In genomic region chr6:33288141-33288941, GRCh38 we compare ENCODE assay signal across 8 cellular contexts. TPM values are rescaled to one million over a fixed set of nuclear protein-coding genes. Genes with fewer than 3 reads are reported as not detected.
DNase-seq lines count a peak whose midpoint lies in the region; ATAC-seq, FAIRE-seq and TF ChIP-seq lines count a peak whose summit lies in the region.

No MANE protein-coding gene starts in this region.

- peak overlapping the region; percentile 86 for H2AFZ ChIP-seq in astrocyte (ENCODE audit: low read depth, low read length)

- H3K27ac Mint-ChIP-seq in activated naive CD4-positive, alpha-beta T cell treated with anti-CD3 and anti-CD28 coated beads, Interleukin-2, amount 10 ng/mL, durations not matched to agents 7 days and 5 days = peak overlapping the region; percentile 5
- H3K27ac Mint-ChIP-seq in astrocyte (ENCODE audit: unreplicated experiment) = peak overlapping the region; percentile 43

- H4K20me1 ChIP-seq in astrocyte (ENCODE audit: insufficient read depth, low read length) = peaks cover 16% of the 10 kb centered on the region

- no peaks in the 10 kb centered on the region for H3K9me3 Mint-ChIP-seq in activated naive CD4-positive, alpha-beta T cell treated with anti-CD3 and anti-CD28 coated beads, Interleukin-2, amount 10 ng/mL, durations not matched to agents 7 days and 5 days
- peaks cover 2% of the 10 kb centered on the region for H3K9me3 Mint-ChIP-seq in astrocyte (ENCODE audit: unreplicated experiment)

- DNase-seq in activated naive CD4-positive, alpha-beta T cell treated with anti-CD3 and anti-CD28 coated beads, Interleukin-2, amount 10 ng/mL, durations not matched to agents 7 days and 5 days = no peak
- DNase-seq in activated naive CD4-positive, alpha-beta T cell treated with anti-CD3 and anti-CD28 coated beads, Interleukin-2, amount 50 U/mL, for 16 hours = no peak
- DNase-seq in astrocyte (ENCODE audit: low read depth) (no peak), lower lobe of right lung (peak; percentile 47), GM13976 (ENCODE audit: low spot score) (no peak), NCI-H2171 treated with DMSO at 0.1 percent for 48 hours (lab: John Stamatoyannopoulos, UW) (no peak)

- no peak for FAIRE-seq in astrocyte (lab: Jason Lieb, UNC)

- in situ Hi-C loops in GM13976 (cut with MboI; ENCODE audit: low sequenced_read_pairs, unreplicated experiment) = no loop called here

- H3K4me3 ChIP-seq in astrocyte (ENCODE audit: insufficient read depth, low read depth, low read length) (peak overlapping the region; percentile 96), lower lobe of right lung (peak overlapping the region; percentile 76), urinary bladder (ENCODE audit: low read depth, low read length) (peak overlapping the region; percentile 77)

- WGBS in urinary bladder = 11% methylated on average over 23 of the region's 23 CpGs

- ATAC-seq in lower lobe of right lung (peak in 1 of 2 donors; percentile 1), GM21786 (IDR thresholded peaks at IDR 0.05; ENCODE audit: unreplicated experiment) (no peak)

- no peaks in the 10 kb centered on the region for H3K27me3 Mint-ChIP-seq in activated naive CD4-positive, alpha-beta T cell treated with anti-CD3 and anti-CD28 coated beads, Interleukin-2, amount 10 ng/mL, durations not matched to agents 7 days and 5 days
- no peaks in the 10 kb centered on the region for H3K27me3 Mint-ChIP-seq in astrocyte (ENCODE audit: low read depth, unreplicated experiment)

- CTCF ChIA-PET in activated naive CD4-positive, alpha-beta T cell treated with anti-CD3 and anti-CD28 coated beads, Interleukin-2, amount 10 ng/mL, durations not matched to agents 7 days and 5 days (lab: Charles Lee) = interaction anchor here (1.3 to 2.2 kb wide), 3 partner anchors 10 to 40 kb away, joined by 3 to 7 read pairs (median 4); no protein-coding TSS in a partner anchor

- peaks cover 14% of the 10 kb centered on the region for H3K4me1 ChIP-seq in astrocyte (ENCODE audit: insufficient read depth, low read length)
- H3K4me1 ChIP-seq in lower lobe of right lung = peaks cover 25% of the 10 kb centered on the region
- no peaks in the 10 kb centered on the region for H3K4me1 ChIP-seq in urinary bladder (ENCODE audit: insufficient read depth)

- peak overlapping the region; percentile 88 for H3K4me3 Mint-ChIP-seq in activated naive CD4-positive, alpha-beta T cell treated with anti-CD3 and anti-CD28 coated beads, Interleukin-2, amount 10 ng/mL, durations not matched to agents 7 days and 5 days
- peak overlapping the region; percentile 99 for H3K4me3 Mint-ChIP-seq in astrocyte (ENCODE audit: unreplicated experiment)

- H3K4me1 Mint-ChIP-seq in activated naive CD4-positive, alpha-beta T cell treated with anti-CD3 and anti-CD28 coated beads, Interleukin-2, amount 10 ng/mL, durations not matched to agents 7 days and 5 days = peaks cover 43% of the 10 kb centered on the region
- peaks cover 22% of the 10 kb centered on the region for H3K4me1 Mint-ChIP-seq in astrocyte (ENCODE audit: low read depth, unreplicated experiment)

- H3K79me2 ChIP-seq in astrocyte (ENCODE audit: insufficient read depth, low read length) = peaks cover 66% of the 10 kb centered on the region

- no peaks in the 10 kb centered on the region for H3K9me3 ChIP-seq in astrocyte (ENCODE audit: insufficient read depth, low read depth, low read length)
- H3K9me3 ChIP-seq in lower lobe of right lung = no peaks in the 10 kb centered on the region

- intact Hi-C loops in lower lobe of right lung (cut with DNase I) = no loop called here

- peak overlapping the region; percentile 90 for H3K9ac ChIP-seq in astrocyte (ENCODE audit: low read length)

- H3K36me3 ChIP-seq in astrocyte (ENCODE audit: insufficient read depth, low read length) (peaks cover 33% of the 10 kb centered on the region), lower lobe of right lung (peaks cover 74% of the 10 kb centered on the region), urinary bladder (ENCODE audit: insufficient read depth) (peaks cover 5% of the 10 kb centered on the region)

- H3K27ac ChIP-seq in astrocyte (ENCODE audit: low read depth, low read length) = peak overlapping the region; percentile 55
- H3K27ac ChIP-seq in lower lobe of right lung = peak overlapping the region; percentile 75
- H3K27ac ChIP-seq in urinary bladder (ENCODE audit: low read depth) = peak overlapping the region; percentile 14

- peak overlapping the region; percentile 90 for H3K4me2 ChIP-seq in astrocyte (ENCODE audit: low read length)

- TF ChIP-seq CTCF in astrocyte (IDR thresholded peaks at IDR 0.05; ENCODE audit: insufficient read depth, low read depth, low read length) (no peak), lower lobe of right lung (IDR thresholded peaks at IDR 0.05) (no peak), GM13976 (IDR thresholded peaks at IDR 0.05; ENCODE audit: borderline replicate concordance, control extremely low read depth, extremely low read depth, insufficient read depth, missing control alignments) (no peak)

- H3K36me3 Mint-ChIP-seq in activated naive CD4-positive, alpha-beta T cell treated with anti-CD3 and anti-CD28 coated beads, Interleukin-2, amount 10 ng/mL, durations not matched to agents 7 days and 5 days = peaks cover 39% of the 10 kb centered on the region
- H3K36me3 Mint-ChIP-seq in astrocyte (ENCODE audit: low read depth, unreplicated experiment) = peaks cover 7% of the 10 kb centered on the region

- no peaks in the 10 kb centered on the region for H3K27me3 ChIP-seq in astrocyte (ENCODE audit: insufficient read depth, low read length)
- no peaks in the 10 kb centered on the region for H3K27me3 ChIP-seq in lower lobe of right lung (ENCODE audit: low read depth)

RNA-seq across cellular contexts. Expression of gene WDR46, which starts 0.7 kb away (rescaled TPM):
- total RNA-seq in astrocyte (59.7 and 63.7 TPM in 2 replicates), lower lobe of right lung (34.4 TPM), urinary bladder (29.7 TPM)
- polyA plus RNA-seq in urinary bladder = 40.2 TPM

RNA-seq across cellular contexts. Expression of gene PFDN6, which starts 1.1 kb away (rescaled TPM):
- total RNA-seq in astrocyte (54.8 and 56.7 TPM in 2 replicates), lower lobe of right lung (32.9 TPM), urinary bladder (24.3 TPM)
- 104 TPM for polyA plus RNA-seq in urinary bladder

RNA-seq across cellular contexts. Expression of gene RGL2, which starts 10.4 kb away (rescaled TPM):
- total RNA-seq in astrocyte = 36.5 and 38.9 TPM in 2 replicates
- total RNA-seq in lower lobe of right lung = 117 TPM
- 44.0 TPM for total RNA-seq in urinary bladder
- polyA plus RNA-seq in urinary bladder = 77.5 TPM

RNA-seq across cellular contexts. Expression of gene B3GALT4, which starts 11.4 kb away (rescaled TPM):
- total RNA-seq in astrocyte (1.5 and 1.8 TPM in 2 replicates), lower lobe of right lung (19.6 TPM), urinary bladder (8.0 TPM)
- 19.3 TPM for polyA plus RNA-seq in urinary bladder

RNA-seq across cellular contexts. Expression of gene RPS18, which starts 16.5 kb away (rescaled TPM):
- total RNA-seq in astrocyte = 1,911 and 2,061 TPM in 2 replicates
- total RNA-seq in lower lobe of right lung = 1,662 TPM
- 3,033 TPM for total RNA-seq in urinary bladder
- 4,357 TPM for polyA plus RNA-seq in urinary bladder

Comparison
In these comparisons a context has a peak if more than half of its experiments do, and no peak if none do; other contexts are left out.
1. H3K27ac ChIP-seq: peak in every context shown above with its lines; median percentile 75 in lower lobe of right lung; 55 in astrocyte; 14 in urinary bladder.